ENCODE assay signal across 11 cellular contexts in the genomic region with DNA sequence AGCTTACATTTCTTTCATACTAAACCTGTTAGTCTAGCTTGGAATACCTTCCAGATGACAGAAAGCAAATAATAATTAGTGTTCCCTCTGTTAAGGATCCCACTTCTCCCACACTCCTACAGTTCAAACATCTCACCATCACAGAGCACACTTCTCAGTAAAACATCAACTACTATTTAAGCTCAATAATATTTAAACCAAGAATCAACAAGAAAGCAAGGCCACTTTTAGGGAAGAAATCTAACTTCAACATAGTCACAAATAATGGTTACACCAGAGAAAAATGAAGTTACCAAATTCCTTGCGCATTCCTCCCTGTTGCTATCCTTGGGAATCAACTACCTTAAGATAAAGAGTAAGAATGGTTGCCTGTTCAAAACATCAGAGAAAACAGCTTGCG. TPM values are rescaled to one million over a fixed set of nuclear protein-coding genes. Genes with fewer than 3 reads are reported as not detected.
DNase-seq lines count a peak whose midpoint lies in the region; ATAC-seq and TF ChIP-seq lines count a peak whose summit lies in the region.
"Had no signal": no experiment of that assay in that cellular context is flagged by ENCODE, and none has a peak within 500 bp of the region (broad histone marks: within the 10 kb centered on the region; RNA-seq: fewer than 3 reads in every experiment).

No MANE protein-coding gene starts in this region.

- POLR2A ChIA-PET in CD8-positive, alpha-beta memory T cell (lab: Charles Lee): interaction anchor here (1.0 kb wide), 1 partner anchor 12 kb away, joined by 3 read pairs; no protein-coding TSS in a partner anchor

- no peak overlapping the region for H3K4me3 ChIP-seq in CD8-positive, alpha-beta memory T cell (ENCODE audit: low read length)
- H3K4me3 ChIP-seq in MG63: peak overlapping the region; percentile 83
- peak overlapping the region; percentile 70 for H3K4me3 ChIP-seq in colonic mucosa
- no peak overlapping the region for H3K4me3 ChIP-seq in neural progenitor cell

- H3K4me3 Mint-ChIP-seq in CD8-positive, alpha-beta memory T cell: peak overlapping the region; percentile 57 to 99 (median 98)
- peak overlapping the region; percentile 96 for H3K4me3 Mint-ChIP-seq in neural progenitor cell

- no peaks in the 10 kb centered on the region for H3K9me3 Mint-ChIP-seq in CD8-positive, alpha-beta memory T cell
- H3K9me3 Mint-ChIP-seq in neural progenitor cell: peaks cover 29% of the 10 kb centered on the region

- H3K27ac ChIP-seq in CD8-positive, alpha-beta memory T cell (ENCODE audit: low read depth, low read length): no peak overlapping the region
- H3K27ac ChIP-seq in colonic mucosa (no peak overlapping the region), neural progenitor cell (no peak overlapping the region)

- H3K9ac ChIP-seq in colonic mucosa (ENCODE audit: low read depth in 2 of 2, low read length in 2 of 2) (no peak overlapping the region), neural progenitor cell (no peak overlapping the region)

- H3K36me3 Mint-ChIP-seq in CD8-positive, alpha-beta memory T cell: peaks cover 6 to 35% (median 22%) of the 10 kb centered on the region in 3 donors
- H3K36me3 Mint-ChIP-seq in neural progenitor cell: peaks cover 26% of the 10 kb centered on the region

- peaks cover 16% of the 10 kb centered on the region for H3K79me2 ChIP-seq in neural progenitor cell (ENCODE audit: low read depth)

- H3K4me1 Mint-ChIP-seq in CD8-positive, alpha-beta memory T cell: peaks cover 46 to 68% (median 65%) of the 10 kb centered on the region in 3 donors
- peaks cover 16% of the 10 kb centered on the region for H3K4me1 Mint-ChIP-seq in neural progenitor cell

- H3K9me3 ChIP-seq in CD8-positive, alpha-beta memory T cell (ENCODE audit: low read length): no peaks in the 10 kb centered on the region
- H3K9me3 ChIP-seq in MG63: no peaks in the 10 kb centered on the region
- no peaks in the 10 kb centered on the region for H3K9me3 ChIP-seq in colonic mucosa
- no peaks in the 10 kb centered on the region for H3K9me3 ChIP-seq in neural progenitor cell (ENCODE audit: low read depth)
- H3K9me3 ChIP-seq: adrenal gland, gastrocnemius medialis had no signal

- no peak overlapping the region for H2AFZ ChIP-seq in neural progenitor cell (replicated peaks)

- H3K4me1 ChIP-seq in CD8-positive, alpha-beta memory T cell (ENCODE audit: insufficient read depth, low read length): peaks cover 15% of the 10 kb centered on the region
- H3K4me1 ChIP-seq in colonic mucosa: peaks cover 8% of the 10 kb centered on the region
- no peaks in the 10 kb centered on the region for H3K4me1 ChIP-seq in neural progenitor cell

- H3F3A ChIP-seq in neural progenitor cell (ENCODE audit: low read depth): peaks cover 19% of the 10 kb centered on the region

- DNase-seq in CD8-positive, alpha-beta memory T cell: no peak
- DNase-seq in MG63: no peak
- no peak for DNase-seq in colonic mucosa
- no peak for DNase-seq in neural progenitor cell (ENCODE audit: low spot score)
- no peak for DNase-seq in inferior parietal cortex (ENCODE audit: extremely low spot score)
- DNase-seq in SW 1271 (lab: John Stamatoyannopoulos, UW): no peak
- DNase-seq in NCI-H446 treated with DMSO at 0.1 percent for 48 hours (lab: John Stamatoyannopoulos, UW): no peak
- DNase-seq: adrenal gland, gastrocnemius medialis, NCI-H187 had no signal

- ATAC-seq in GM18519 (IDR thresholded peaks at IDR 0.05; ENCODE audit: low FRiP score, unreplicated experiment): no peak
- ATAC-seq: gastrocnemius medialis had no signal

- H3K36me3 ChIP-seq in CD8-positive, alpha-beta memory T cell (ENCODE audit: insufficient read depth, low read length): no peaks in the 10 kb centered on the region
- peaks cover 18% of the 10 kb centered on the region for H3K36me3 ChIP-seq in MG63
- H3K36me3 ChIP-seq in colonic mucosa: no peaks in the 10 kb centered on the region
- H3K36me3 ChIP-seq in neural progenitor cell: no peaks in the 10 kb centered on the region
- H3K36me3 ChIP-seq: adrenal gland, gastrocnemius medialis had no signal

- no peak overlapping the region for H3K4me2 ChIP-seq in neural progenitor cell

- no peaks in the 10 kb centered on the region for H4K20me1 ChIP-seq in neural progenitor cell (ENCODE audit: low read depth)

- H3K27me3 ChIP-seq in CD8-positive, alpha-beta memory T cell (ENCODE audit: insufficient read depth, low read length, poor library complexity, severe bottlenecking): no peaks in the 10 kb centered on the region
- H3K27me3 ChIP-seq in MG63 (no peaks in the 10 kb centered on the region), colonic mucosa (no peaks in the 10 kb centered on the region), neural progenitor cell (peaks cover 35% of the 10 kb centered on the region)
- H3K27me3 ChIP-seq: adrenal gland, gastrocnemius medialis had no signal

- TF ChIP-seq CTCF in colonic mucosa (IDR thresholded peaks at IDR 0.05) (no peak), neural progenitor cell (IDR thresholded peaks at IDR 0.05) (no peak)

- intact Hi-C loops in colonic mucosa (cut with DNase I): loop anchor here (5.0 kb wide), 1 partner anchor 85 kb away; no protein-coding TSS in a partner anchor

- no peaks in the 10 kb centered on the region for H3K27me3 Mint-ChIP-seq in CD8-positive, alpha-beta memory T cell
- peaks cover 3% of the 10 kb centered on the region for H3K27me3 Mint-ChIP-seq in neural progenitor cell (ENCODE audit: insufficient read depth, low read depth)

- H3K27ac Mint-ChIP-seq in CD8-positive, alpha-beta memory T cell: peak overlapping the region; percentile 20 to 83 (median 47)
- no peak overlapping the region for H3K27ac Mint-ChIP-seq in neural progenitor cell

- CTCF ChIA-PET in CD8-positive, alpha-beta memory T cell (lab: Charles Lee): interaction anchor here (1.0 to 1.3 kb wide), 2 partner anchors 17 to 86 kb away, joined by 3 to 4 read pairs; no protein-coding TSS in a partner anchor

RNA-seq across cellular contexts. Expression of a gene that starts 1.6 kb away (rescaled TPM):
- 10 to 100 TPM; 52.4 to 56.1 TPM for total RNA-seq in CD8-positive, alpha-beta memory T cell
- 48.9 TPM for polyA plus RNA-seq in CD8-positive, alpha-beta memory T cell
- total RNA-seq in MG63 (2014; rRNA removed; shearing (Covaris generic); ENCODE audit: low replicate concordance): 65.8 and 88.2 TPM in 2 replicates
- 10 to 100 TPM; 52.5 to 80.6 TPM for total RNA-seq in colonic mucosa
- 46.7 and 95.2 TPM in 2 replicates for total RNA-seq in neural progenitor cell (ENCODE audit: low replicate concordance)

RNA-seq across cellular contexts. Expression of a gene that starts 50.6 kb away (rescaled TPM):
- total RNA-seq in CD8-positive, alpha-beta memory T cell: 100 to 1,000 TPM; 247 to 249 TPM
- 81.6 TPM for polyA plus RNA-seq in CD8-positive, alpha-beta memory T cell
- total RNA-seq in MG63 (2014; rRNA removed; shearing (Covaris generic); ENCODE audit: low replicate concordance): 89.9 and 199 TPM in 2 replicates
- total RNA-seq in colonic mucosa: 10 to 100 TPM; 87.7 to 99.3 TPM
- 80.5 and 150 TPM in 2 replicates for total RNA-seq in neural progenitor cell (ENCODE audit: low replicate concordance)

Comparison
In these comparisons a context has a peak if more than half of its experiments do, and no peak if none do; other contexts are left out.
1. H3K4me3 ChIP-seq: peak in MG63 (single experiment) and colonic mucosa (single experiment); none in CD8-positive, alpha-beta memory T cell (single experiment) and neural progenitor cell (single experiment).